Comparison of ENCODE assay signal across 6 cellular contexts in genomic region chr3:50365842-50366220, GRCh38. TPM values are rescaled to one million over a fixed set of nuclear protein-coding genes. Genes with fewer than 3 reads are reported as not detected.
DNase-seq lines count a peak whose midpoint lies in the region; ATAC-seq, FAIRE-seq and TF ChIP-seq lines count a peak whose summit lies in the region.

No MANE protein-coding gene starts in this region.

- H3K4me3 ChIP-seq in thyroid gland (replicated peaks in 1 of 3), result peak overlapping the region in 1 of 3 donors; percentile 55

- peaks cover 7% of the 10 kb centered on the region for H3K4me1 Mint-ChIP-seq in T-helper 2 cell treated with Interferon-gamma antibody and Interleukin-4, amounts not matched to agents 5 μg/mL and 100 μg/mL, for 36 hours (ENCODE audit: low read depth)
- peaks cover 20 to 29% of the 10 kb centered on the region in 2 donors for H3K4me1 Mint-ChIP-seq in effector memory CD8-positive, alpha-beta T cell (ENCODE audit: low read depth in 2 of 2)
- peaks cover 10 to 22% of the 10 kb centered on the region in 2 donors for H3K4me1 Mint-ChIP-seq in stimulated activated naive B cell treated with anti-CD40 and anti-IgM and Interleukin-4, amounts not matched to agents 10 μg/mL and 1 μg/mL and 100 μg/mL, for 72 hours

- TF ChIP-seq POLR2A in H54 (IDR thresholded peaks at IDR 0.05; ENCODE audit: low read depth, low read length) (no peak), thyroid gland (IDR thresholded peaks at IDR 0.05) (no peak)

- no peak for ATAC-seq in effector memory CD8-positive, alpha-beta T cell (replicated peaks)
- no peak for ATAC-seq in stimulated activated naive B cell treated with anti-CD40 and anti-IgM and Interleukin-4, amounts not matched to agents 10 μg/mL and 1 μg/mL and 100 μg/mL, for 72 hours (replicated peaks)

- no peak for FAIRE-seq in H54 (lab: Jason Lieb, UNC)

- DNase-seq in T-helper 2 cell treated with Interferon-gamma antibody and Interleukin-4, amounts not matched to agents 5 μg/mL and 100 μg/mL, for 36 hours (ENCODE audit: low spot score), result no peak
- DNase-seq in T-helper 2 cell (no peak), H54 (ENCODE audit: insufficient read length, low spot score) (no peak), thyroid gland (no peak)
- no peak for DNase-seq in effector memory CD8-positive, alpha-beta T cell
- no peak for DNase-seq in stimulated activated naive B cell treated with anti-CD40 and anti-IgM and Interleukin-4, amounts not matched to agents 10 μg/mL and 1 μg/mL and 100 μg/mL, for 72 hours

- peak overlapping the region; percentile 81 for H3K4me3 Mint-ChIP-seq in T-helper 2 cell treated with Interferon-gamma antibody and Interleukin-4, amounts not matched to agents 5 μg/mL and 100 μg/mL, for 36 hours
- peak overlapping the region; percentile 87 to 90 for H3K4me3 Mint-ChIP-seq in effector memory CD8-positive, alpha-beta T cell
- peak overlapping the region; percentile 89 to 92 for H3K4me3 Mint-ChIP-seq in stimulated activated naive B cell treated with anti-CD40 and anti-IgM and Interleukin-4, amounts not matched to agents 10 μg/mL and 1 μg/mL and 100 μg/mL, for 72 hours

- H3K27me3 Mint-ChIP-seq in T-helper 2 cell treated with Interferon-gamma antibody and Interleukin-4, amounts not matched to agents 5 μg/mL and 100 μg/mL, for 36 hours (ENCODE audit: low read depth), result no peaks in the 10 kb centered on the region
- no peaks in the 10 kb centered on the region for H3K27me3 Mint-ChIP-seq in effector memory CD8-positive, alpha-beta T cell
- peaks cover 7 to 8% of the 10 kb centered on the region in 2 donors for H3K27me3 Mint-ChIP-seq in stimulated activated naive B cell treated with anti-CD40 and anti-IgM and Interleukin-4, amounts not matched to agents 10 μg/mL and 1 μg/mL and 100 μg/mL, for 72 hours

- H3K36me3 ChIP-seq in thyroid gland, result no peaks in the 10 kb centered on the region

- WGBS in thyroid gland, 2 donors, result 60 to 74% methylated on average over 2 to 5 of the region's 5 CpGs

- H3K4me1 ChIP-seq in thyroid gland, result peaks cover 14 to 15% of the 10 kb centered on the region in 2 donors

- TF ChIP-seq CTCF in thyroid gland (IDR thresholded peaks at IDR 0.05), result no peak

- no peaks in the 10 kb centered on the region for H3K9me3 Mint-ChIP-seq in T-helper 2 cell treated with Interferon-gamma antibody and Interleukin-4, amounts not matched to agents 5 μg/mL and 100 μg/mL, for 36 hours
- no peaks in the 10 kb centered on the region for H3K9me3 Mint-ChIP-seq in effector memory CD8-positive, alpha-beta T cell
- no peaks in the 10 kb centered on the region for H3K9me3 Mint-ChIP-seq in stimulated activated naive B cell treated with anti-CD40 and anti-IgM and Interleukin-4, amounts not matched to agents 10 μg/mL and 1 μg/mL and 100 μg/mL, for 72 hours

- H3K27me3 ChIP-seq in thyroid gland, result no peaks in the 10 kb centered on the region

- peak overlapping the region; percentile 81 for H3K27ac Mint-ChIP-seq in T-helper 2 cell treated with Interferon-gamma antibody and Interleukin-4, amounts not matched to agents 5 μg/mL and 100 μg/mL, for 36 hours
- H3K27ac Mint-ChIP-seq in effector memory CD8-positive, alpha-beta T cell, result peak overlapping the region; percentile 95
- peak overlapping the region; percentile 93 for H3K27ac Mint-ChIP-seq in stimulated activated naive B cell treated with anti-CD40 and anti-IgM and Interleukin-4, amounts not matched to agents 10 μg/mL and 1 μg/mL and 100 μg/mL, for 72 hours

- H3K9me3 ChIP-seq in thyroid gland, result no peaks in the 10 kb centered on the region

- intact Hi-C loops in thyroid gland (cut with DNase I), result no loop called here

- H3K27ac ChIP-seq in thyroid gland, result peak overlapping the region in 1 of 3 donors; percentile 7

- H3K36me3 Mint-ChIP-seq in T-helper 2 cell treated with Interferon-gamma antibody and Interleukin-4, amounts not matched to agents 5 μg/mL and 100 μg/mL, for 36 hours (ENCODE audit: low read depth), result no peaks in the 10 kb centered on the region
- peaks cover 19% of the 10 kb centered on the region for H3K36me3 Mint-ChIP-seq in effector memory CD8-positive, alpha-beta T cell (ENCODE audit: insufficient read depth)
- no peaks in the 10 kb centered on the region for H3K36me3 Mint-ChIP-seq in stimulated activated naive B cell treated with anti-CD40 and anti-IgM and Interleukin-4, amounts not matched to agents 10 μg/mL and 1 μg/mL and 100 μg/mL, for 72 hours

RNA-seq across cellular contexts. Expression of gene TMEM115, which starts 6.5 kb away (rescaled TPM):
- total RNA-seq in thyroid gland, result 100 to 1,000 TPM in 1 of 4 donors, 10 to 100 TPM in 3; 70.0 to 111 (median 85.1) TPM

RNA-seq across cellular contexts. Expression of gene CYB561D2, which starts 15.2 kb away (rescaled TPM):
- 10 to 100 TPM; 23.6 to 66.0 (median 43.6) TPM for total RNA-seq in thyroid gland

RNA-seq across cellular contexts. Expression of gene NPRL2, which starts 15.3 kb away (rescaled TPM):
- 10 to 100 TPM; 13.4 to 30.6 (median 24.7) TPM for total RNA-seq in thyroid gland

RNA-seq across cellular contexts. Expression of gene ZMYND10, which starts 20.3 kb away (rescaled TPM):
- 1 to 10 TPM; 3.6 to 8.1 (median 4.4) TPM for total RNA-seq in thyroid gland

RNA-seq across cellular contexts. Expression of gene RASSF1, which starts 25.2 kb away (rescaled TPM):
- total RNA-seq in thyroid gland, result 10 to 100 TPM; 18.9 to 42.6 (median 24.8) TPM
